16 cellular contexts compared by ENCODE assay signal in genomic region chr17:20706752-20707372, GRCh38.
A peak's percentile ranks its signal among the peaks of the same experiment; 100 is the strongest.
DNase-seq lines count a peak whose midpoint lies in the region; ATAC-seq, FAIRE-seq and TF ChIP-seq lines count a peak whose summit lies in the region.
"Had no signal": no experiment of that assay in that cellular context is flagged by ENCODE, and none has a peak within 500 bp of the region (broad histone marks: within the 10 kb centered on the region; RNA-seq: fewer than 3 reads in every experiment).

No MANE protein-coding gene starts in this region.

- TF ChIP-seq CTCF in A549 (IDR thresholded peaks at IDR 0.05) (no peak), adrenal gland (IDR thresholded peaks at IDR 0.05) (no peak), ovary (IDR thresholded peaks at IDR 0.05) (no peak)

- H4K20me1 ChIP-seq in GM23248 (ENCODE audit: insufficient read depth): no peaks in the 10 kb centered on the region

- intact Hi-C loops in adrenal gland (cut with DNase I): no loop called here
- intact Hi-C loops in ovary (cut with DNase I): no loop called here

- ATAC-seq in A549: peak; percentile 56 to 62; a peak in 5 of 6 replicates
- no peak for ATAC-seq in HG03108 (IDR thresholded peaks at IDR 0.05; ENCODE audit: unreplicated experiment)
- ATAC-seq: psoas muscle had no signal

- in situ Hi-C loops in GM23248 (cut with MboI): no loop called here

- DNase-seq in A549 (ENCODE audit: low read depth in 1 of 2, low spot score in 1 of 2) (no peak), GM23248 (peak; percentile 2), NOMO-1 treated with DMSO at 0.1 percent for 48 hours (lab: John Stamatoyannopoulos, UW; ENCODE audit: unreplicated experiment) (peak; percentile 47), epithelial cell of prostate (ENCODE audit: low read depth, low spot score) (peak; percentile 27), adrenal gland (no peak), AG20443 (ENCODE audit: low spot score) (no peak), ovary (no peak)
- DNase-seq: activated CD4-positive, alpha-beta T cell treated with anti-CD3 and anti-CD28 coated beads, Interleukin-2, amount 50 U/mL, for 48 hours; activated naive CD8-positive, alpha-beta T cell treated with anti-CD3 and anti-CD28 coated beads, Interleukin-2, amount 10 ng/mL, durations not matched to agents 7 days and 5 days; activated T-cell treated with anti-CD3 and anti-CD28 coated beads, Interleukin-2, amount 50 U/mL, for 24 hours; effector CD4-positive, alpha-beta T cell; hypothalamus; NCI-H2081; psoas muscle; uterus had no signal

- TF ChIP-seq RAD21 in A549 (conservative IDR thresholded peaks at IDR 0.05 in 1 of 2, IDR thresholded peaks at IDR 0.05 in 1 of 2): no peak

- TF ChIP-seq EP300 in A549 (IDR thresholded peaks at IDR 0.05) (no peak), ovary (IDR thresholded peaks at IDR 0.05) (no peak)

- H3K4me1 ChIP-seq in A549 (no peaks in the 10 kb centered on the region), GM23248 (ENCODE audit: insufficient read depth) (no peaks in the 10 kb centered on the region), adrenal gland (replicated peaks in 1 of 2) (no peaks in the 10 kb centered on the region), ovary (ENCODE audit: insufficient read depth) (no peaks in the 10 kb centered on the region)
- H3K4me1 ChIP-seq: psoas muscle, uterus had no signal

- no peaks in the 10 kb centered on the region for H3K36me3 ChIP-seq in GM23248 (ENCODE audit: low read depth)
- H3K36me3 ChIP-seq in adrenal gland (replicated peaks in 1 of 2): no peaks in the 10 kb centered on the region
- no peaks in the 10 kb centered on the region for H3K36me3 ChIP-seq in ovary
- H3K36me3 ChIP-seq: uterus had no signal

- POLR2A ChIA-PET in A549 (lab: Yijun Ruan, JAX): no interaction called here

- no peak overlapping the region for H2AFZ ChIP-seq in GM23248

- H3K4me3 ChIP-seq in A549 (no peak overlapping the region), GM23248 (no peak overlapping the region), adrenal gland (no peak overlapping the region), ovary (no peak overlapping the region)
- H3K4me3 ChIP-seq: psoas muscle, uterus had no signal

- H3K27ac ChIP-seq in A549: no peak overlapping the region
- H3K27ac ChIP-seq in GM23248: no peak overlapping the region
- H3K27ac ChIP-seq in epithelial cell of prostate: no peak overlapping the region
- H3K27ac ChIP-seq in adrenal gland: no peak overlapping the region
- no peak overlapping the region for H3K27ac ChIP-seq in ovary
- H3K27ac ChIP-seq: psoas muscle, uterus had no signal

- H3K79me2 ChIP-seq in GM23248 (ENCODE audit: insufficient read depth): no peaks in the 10 kb centered on the region

- H3F3A ChIP-seq in GM23248 (ENCODE audit: insufficient read depth): no peaks in the 10 kb centered on the region

- no peak for TF ChIP-seq POLR2A in A549 (IDR thresholded peaks at IDR 0.05; ENCODE audit: low read length)
- TF ChIP-seq POLR2A in adrenal gland (IDR thresholded peaks at IDR 0.05): no peak
- no peak for TF ChIP-seq POLR2A in ovary (IDR thresholded peaks at IDR 0.05)

- WGBS in A549 (ENCODE audit: missing lambda C conversion rate): 55% methylated on average over 16 of the region's 16 CpGs
- WGBS in GM23248 (ENCODE audit: low coverage in 1 of 2, low lambda C conversion rate in 2 of 2, missing lambda C conversion rate in 2 of 2), 2 experiments: 26 to 29% methylated on average over 16 of the region's 16 CpGs
- WGBS in adrenal gland, 4 donors: 71 to 72% (median 71%) methylated on average over 15 to 16 of the region's 16 CpGs
- 66 to 72% (median 71%) methylated on average over 16 of the region's 16 CpGs for WGBS in ovary, 3 donors

- H3K9ac ChIP-seq in GM23248: no peak overlapping the region

- CTCF ChIA-PET in A549 (lab: Yijun Ruan, JAX): interaction anchor here (0.6 kb wide), 1 partner anchor 322 kb away, joined by 3 read pairs; no protein-coding TSS in a partner anchor

- peak overlapping the region; percentile 26; the same call in 2 of the 3 replicates for H3K4me2 ChIP-seq in A549
- no peak overlapping the region for H3K4me2 ChIP-seq in GM23248 (ENCODE audit: unreplicated experiment)

- no peak for FAIRE-seq in A549 (lab: Jason Lieb, UNC)

- H3K9me2 ChIP-seq in GM23248 (ENCODE audit: insufficient read depth): no peaks in the 10 kb centered on the region

- H3K9me3 ChIP-seq in A549: no peaks in the 10 kb centered on the region
- H3K9me3 ChIP-seq in GM23248 (ENCODE audit: low read depth): no peaks in the 10 kb centered on the region
- H3K9me3 ChIP-seq in adrenal gland (replicated peaks in 1 of 3): no peaks in the 10 kb centered on the region
- no peaks in the 10 kb centered on the region for H3K9me3 ChIP-seq in ovary
- H3K9me3 ChIP-seq: psoas muscle, uterus had no signal

- H3K27me3 ChIP-seq in GM23248 (replicated peaks; ENCODE audit: insufficient read depth): no peaks in the 10 kb centered on the region
- H3K27me3 ChIP-seq in adrenal gland: no peaks in the 10 kb centered on the region
- H3K27me3 ChIP-seq in ovary: no peaks in the 10 kb centered on the region
- H3K27me3 ChIP-seq: uterus had no signal

TF ChIP-seq in A549, 52 proteins besides CTCF, POLR2A, EP300 and RAD21:
- no peak for TF ChIP-seq BCL3 (IDR thresholded peaks at IDR 0.05)
- no peak for TF ChIP-seq NR3C1 (IDR thresholded peaks at IDR 0.05)
- no peak for TF ChIP-seq POLR2AphosphoS2 (conservative IDR thresholded peaks at IDR 0.05; ENCODE audit: low read length)
- TF ChIP-seq FOSL2 (IDR thresholded peaks at IDR 0.05): no peak
- no peak for TF ChIP-seq FOSL2 (CRISPR knock-in tag; IDR thresholded peaks at IDR 0.05)
- no peak for TF ChIP-seq ATOH8 (CRISPR knock-in tag; IDR thresholded peaks at IDR 0.05; ENCODE audit: low read depth)
- no peak for TF ChIP-seq JUN (IDR thresholded peaks at IDR 0.05)
- no peak for TF ChIP-seq ESRRA (IDR thresholded peaks at IDR 0.05; ENCODE audit: borderline replicate concordance, low read length)
- TF ChIP-seq RCOR1 (IDR thresholded peaks at IDR 0.05; ENCODE audit: low read depth, low read length): no peak
- no peak for TF ChIP-seq CHD4 (IDR thresholded peaks at IDR 0.05; ENCODE audit: borderline replicate concordance)
- TF ChIP-seq CEBPB (IDR thresholded peaks at IDR 0.05): no peak
- no peak for TF ChIP-seq FOSB (CRISPR knock-in tag; IDR thresholded peaks at IDR 0.05)
TF ChIP-seq in A549: peak in this region for 0.

Comparison
In these comparisons a context has a peak if more than half of its experiments do, and no peak if none do; other contexts are left out.
1. DNase-seq: peak in GM23248 (single experiment), NOMO-1 treated with DMSO at 0.1 percent for 48 hours (single experiment) and epithelial cell of prostate (single experiment); none in A549 (0 of 2), adrenal gland (0 of 7), AG20443 (single experiment) and ovary (0 of 5).